ENCODE assay signal across 19 cellular contexts in genomic region chr19:16359964-16360363, GRCh38.
"Had no signal": no experiment of that assay in that cellular context is flagged by ENCODE, and none has a peak within 500 bp of the region (broad histone marks: within the 10 kb centered on the region; RNA-seq: fewer than 3 reads in every experiment).

No MANE protein-coding gene starts in this region.

- H3K27ac ChIP-seq: adrenal gland, epithelial cell of prostate, SJCRH30, VCaP had no signal

- H3K4me3 Mint-ChIP-seq: nephron had no signal

- H3K4me3 ChIP-seq: adrenal gland, gastroesophageal sphincter, mucosa of descending colon, SJCRH30, spleen, upper lobe of left lung had no signal

- H3K27me3 Mint-ChIP-seq: stimulated activated naive B cell treated with anti-CD40 and anti-IgM and Interleukin-4, amounts not matched to agents 10 μg/mL and 1 μg/mL and 100 μg/mL, for 72 hours had no signal

- H3K27me3 ChIP-seq: adrenal gland, gastroesophageal sphincter, SJCRH30, spleen, upper lobe of left lung had no signal

- H3K9me3 ChIP-seq: adrenal gland, gastroesophageal sphincter, mucosa of descending colon, SJCRH30, spleen, upper lobe of left lung had no signal

- ATAC-seq: gastroesophageal sphincter, left lobe of liver, mucosa of descending colon, sciatic nerve had no signal

- DNase-seq: activated effector memory CD4-positive, alpha-beta T cell treated with Interleukin-2 at 50 U/mL for 16 hours; adrenal gland; effector CD8-positive, alpha-beta T cell; islet precursor cell; mammary epithelial cell; occipital lobe; SJCRH30; stimulated activated CD4-positive, alpha-beta T cell treated with anti-CD3 and anti-CD28 coated beads, Interleukin-1b, Interleukin-23, amount 100 ng/mL, for 48 hours; stimulated activated naive B cell treated with anti-CD40 and anti-IgM and Interleukin-4, amounts not matched to agents 10 μg/mL and 1 μg/mL and 100 μg/mL, for 72 hours; SW 1271; upper lobe of left lung had no signal

- H3K27ac Mint-ChIP-seq: nephron had no signal

- H3K9me3 Mint-ChIP-seq: nephron had no signal

- H3K36me3 ChIP-seq: adrenal gland, upper lobe of left lung had no signal

- H3K4me1 ChIP-seq: adrenal gland, SJCRH30 had no signal
